Comparison of ENCODE assay signal across 26 cellular contexts in genomic region chr6:124742971-124743370, GRCh38.
DNase-seq lines count a peak whose midpoint lies in the region; ATAC-seq, FAIRE-seq and TF ChIP-seq lines count a peak whose summit lies in the region.
"Had no signal": no experiment of that assay in that cellular context is flagged by ENCODE, and none has a peak within 500 bp of the region (broad histone marks: within the 10 kb centered on the region; RNA-seq: fewer than 3 reads in every experiment).

No MANE protein-coding gene starts in this region.

- no peak for FAIRE-seq in bronchial epithelial cell (lab: Jason Lieb, UNC)
- FAIRE-seq: GM12878 had no signal

- no peaks in the 10 kb centered on the region for H3K79me2 ChIP-seq in PC-3 (ENCODE audit: low read length)

- H4K20me1 ChIP-seq in PC-3 (ENCODE audit: low read length) = no peaks in the 10 kb centered on the region
- H4K20me1 ChIP-seq: BLaER1 treated with 17β-estradiol and CSF1 and Interleukin-3, amounts not matched to agents 10 nM and 100 nM had no signal

- no peak overlapping the region for H3K4me2 ChIP-seq in PC-3 (ENCODE audit: low read length)
- H3K4me2 ChIP-seq: BLaER1 treated with 17β-estradiol and CSF1 and Interleukin-3, amounts not matched to agents 10 nM and 100 nM; neural progenitor cell had no signal

- ATAC-seq in PC-3 (no peak), GM19455 (IDR thresholded peaks at IDR 0.05; ENCODE audit: unreplicated experiment) (no peak), HG03159 (IDR thresholded peaks at IDR 0.05; ENCODE audit: unreplicated experiment) (no peak)
- ATAC-seq: activated CD8-positive, alpha-beta T cell treated with anti-CD3 and anti-CD28 coated beads for 36 hours; activated T-helper 17 cell treated with anti-CD3 and anti-CD28 coated beads, Interleukin-2, amount 50 U/mL, for 72 hours; GM12878; left cardiac atrium; right lobe of liver; upper lobe of right lung had no signal

- TF ChIP-seq CTCF in PC-3 (conservative IDR thresholded peaks at IDR 0.05; ENCODE audit: low read depth, low read length) = no peak
- TF ChIP-seq CTCF in bronchial epithelial cell (IDR thresholded peaks at IDR 0.05; ENCODE audit: insufficient read depth, low read length, severe bottlenecking) = no peak

- H3F3A ChIP-seq in PC-3 (ENCODE audit: low read length, unreplicated experiment) = no peaks in the 10 kb centered on the region

- H3K9me2 ChIP-seq in PC-3 (replicated peaks; ENCODE audit: low read length) = no peaks in the 10 kb centered on the region

- intact Hi-C loops in PC-3 (cut with micrococcal nuclease) = no loop called here
- intact Hi-C loops in cardiac septum (cut with DNase I) = no loop called here

- no peaks in the 10 kb centered on the region for H3K9me3 ChIP-seq in PC-3 (ENCODE audit: low read length)
- H3K9me3 ChIP-seq: BLaER1 treated with 17β-estradiol and CSF1 and Interleukin-3, amounts not matched to agents 10 nM and 100 nM; Caco-2; MG63; right lobe of liver; suprapubic skin; upper lobe of right lung had no signal

- H3K36me3 ChIP-seq in PC-3 (ENCODE audit: low read depth, low read length) (no peaks in the 10 kb centered on the region), bronchial epithelial cell (ENCODE audit: control insufficient read depth, insufficient read depth, low read length) (no peaks in the 10 kb centered on the region)
- H3K36me3 ChIP-seq: BLaER1 treated with 17β-estradiol and CSF1 and Interleukin-3, amounts not matched to agents 10 nM and 100 nM; MG63; neural progenitor cell; right lobe of liver; suprapubic skin; upper lobe of right lung had no signal

- H3K27me3 ChIP-seq in PC-3 (ENCODE audit: low read length) (peaks cover 17% of the 10 kb centered on the region), bronchial epithelial cell (ENCODE audit: control insufficient read depth, insufficient read depth, low read length) (no peaks in the 10 kb centered on the region)
- H3K27me3 ChIP-seq: BLaER1 treated with 17β-estradiol and CSF1 and Interleukin-3, amounts not matched to agents 10 nM and 100 nM; MG63; neural progenitor cell; right lobe of liver; suprapubic skin; upper lobe of right lung had no signal

- no peak overlapping the region for H3K27ac ChIP-seq in PC-3 (ENCODE audit: low read length)
- H3K27ac ChIP-seq: BLaER1 treated with 17β-estradiol and CSF1 and Interleukin-3, amounts not matched to agents 10 nM and 100 nM; neural progenitor cell; right lobe of liver; SK-N-MC; suprapubic skin; upper lobe of right lung had no signal

- POLR2A ChIA-PET in PC-3 (lab: Charles Lee; ENCODE audit: unreplicated experiment) = no interaction called here

- no peaks in the 10 kb centered on the region for H3K4me1 ChIP-seq in PC-3 (ENCODE audit: insufficient read depth, low read length)
- H3K4me1 ChIP-seq: Caco-2, neural progenitor cell, right lobe of liver, suprapubic skin, upper lobe of right lung had no signal

- no peak overlapping the region for H3K4me3 ChIP-seq in PC-3 (ENCODE audit: low read length)
- no peak overlapping the region for H3K4me3 ChIP-seq in bronchial epithelial cell (ENCODE audit: low read depth, low read length)
- H3K4me3 ChIP-seq: BLaER1 treated with 17β-estradiol and CSF1 and Interleukin-3, amounts not matched to agents 10 nM and 100 nM; GM12878; MG63; neural progenitor cell; right lobe of liver; SK-N-MC; suprapubic skin; upper lobe of right lung had no signal

- CTCF ChIA-PET in PC-3 (lab: Charles Lee) = no interaction called here

- DNase-seq in EL (peak; percentile 1), PC-3 (peak; percentile 55), bronchial epithelial cell (ENCODE audit: low read depth) (peak; percentile 75), non-pigmented ciliary epithelial cell (ENCODE audit: low read depth) (peak; percentile 9), cardiac septum (ENCODE audit: low spot score) (no peak), NCI-H1436 treated with DMSO at 0.1 percent for 48 hours (lab: John Stamatoyannopoulos, UW) (no peak)
- DNase-seq: activated CD8-positive, alpha-beta T cell treated with anti-CD3 and anti-CD28 coated beads for 36 hours; aorta; Caco-2; left cardiac atrium; MG63; NCI-H2081; NCI-H446; NCI-H774; right lobe of liver; RPMI8226; stimulated activated CD4-positive, alpha-beta T cell treated with anti-CD3 and anti-CD28 coated beads, Interleukin-4, amount 100 ng/mL, for 4 hours; upper lobe of right lung had no signal

- no TSS peak for BruUV-seq in PC-3 (replicated peaks; lab: Mats Ljungman, UMichigan)

- no peak overlapping the region for H2AFZ ChIP-seq in PC-3 (ENCODE audit: low read length)
- H2AFZ ChIP-seq: neural progenitor cell had no signal

- H3K9ac ChIP-seq in PC-3 (ENCODE audit: low read length) = no peak overlapping the region
- H3K9ac ChIP-seq: BLaER1 treated with 17β-estradiol and CSF1 and Interleukin-3, amounts not matched to agents 10 nM and 100 nM; neural progenitor cell had no signal

Comparison
In these comparisons a context has a peak if more than half of its experiments do, and no peak if none do; other contexts are left out.
1. DNase-seq: peak in EL (single experiment), PC-3 (single experiment), bronchial epithelial cell (single experiment) and non-pigmented ciliary epithelial cell (single experiment); none in cardiac septum (single experiment) and NCI-H1436 treated with DMSO at 0.1 percent for 48 hours (single experiment).